29 cellular contexts compared by ENCODE assay signal in genomic region chr19:4776436-4777205, GRCh38. TPM values are rescaled to one million over a fixed set of nuclear protein-coding genes. Genes with fewer than 3 reads are reported as not detected.
DNase-seq lines count a peak whose midpoint lies in the region; ATAC-seq, FAIRE-seq and TF ChIP-seq lines count a peak whose summit lies in the region.
"Had no signal": no experiment of that assay in that cellular context is flagged by ENCODE, and none has a peak within 500 bp of the region (broad histone marks: within the 10 kb centered on the region; RNA-seq: fewer than 3 reads in every experiment).

No MANE protein-coding gene starts in this region.

- TF ChIP-seq RAD21 in A549 (conservative IDR thresholded peaks at IDR 0.05 in 1 of 2, IDR thresholded peaks at IDR 0.05 in 1 of 2) = no peak

- peaks cover 7% of the 10 kb centered on the region; the same call in 1 of the 3 replicates for H3K4me1 ChIP-seq in A549

- H3K4me2 ChIP-seq in A549 = no peak overlapping the region

- no peaks in the 10 kb centered on the region for H3K9me3 Mint-ChIP-seq in activated CD4-positive, alpha-beta memory T cell treated with anti-CD3 and anti-CD28 coated beads, Interleukin-2, amount 10 ng/mL, durations not matched to agents 7 days and 5 days
- H3K9me3 Mint-ChIP-seq: activated CD4-positive, alpha-beta T cell treated with anti-CD3 and anti-CD28 coated beads, Interleukin-2, amount 10 ng/mL, durations not matched to agents 7 days and 5 days; activated T-cell treated with anti-CD3 and anti-CD28 coated beads, Interleukin-2, amount 50 U/mL, for 4 hours; neural crest cell had no signal

- no peak overlapping the region for H3K27ac ChIP-seq in A549
- H3K27ac ChIP-seq: coronary artery, RWPE1, SJSA1 had no signal

- DNase-seq in A549 (ENCODE audit: low read depth in 1 of 2, low spot score in 1 of 2) = no peak
- DNase-seq in EH (ENCODE audit: low read depth) = peak; percentile 14
- peak; percentile 40 for DNase-seq in NCI-H69 (lab: John Stamatoyannopoulos, UW)
- peak; percentile 44 for DNase-seq in myocyte (ENCODE audit: low read depth)
- DNase-seq in activated CD4-positive, alpha-beta memory T cell treated with anti-CD3 and anti-CD28 coated beads, Interleukin-2, amount 10 ng/mL, durations not matched to agents 7 days and 5 days = no peak
- DNase-seq in stimulated activated CD4-positive, alpha-beta T cell treated with anti-CD3 and anti-CD28 coated beads, Interleukin-2, amount 100 ng/mL, for 48 hours = no peak
- DNase-seq: activated B cell treated with CpG ODN at 0.5 μM for 24 hours; activated CD4-positive, alpha-beta T cell treated with anti-CD3 and anti-CD28 coated beads, Interleukin-2, amount 10 ng/mL, durations not matched to agents 7 days and 5 days; activated CD8-positive, alpha-beta memory T cell treated with anti-CD3 and anti-CD28 coated beads, Interleukin-2, amount 10 ng/mL, durations not matched to agents 7 days and 5 days; activated gamma-delta T cell treated with Interleukin-2 at 50 U/mL for 16 hours; activated naive CD8-positive, alpha-beta T cell treated with anti-CD3 and anti-CD28 coated beads, Interleukin-2, amount 50 U/mL, for 24 hours; activated T-cell treated with anti-CD3 and anti-CD28 coated beads, Interleukin-2, amount 50 U/mL, for 4 hours; BE2C; effector CD8-positive, alpha-beta T cell; hypothalamus; NCI-H1105 treated with DMSO at 0.1 percent for 48 hours; NCI-H2029; NCI-H345; NCI-H774; small intestine; stimulated activated naive CD4-positive, alpha-beta T cell treated with Interleukin-2 at 50 U/mL for 16 hours; T-helper 1 cell had no signal

- peak; percentile 47; a peak in 3 of 6 replicates for ATAC-seq in A549
- no peak for ATAC-seq in HG02678 (IDR thresholded peaks at IDR 0.05; ENCODE audit: unreplicated experiment)
- ATAC-seq: activated CD8-positive, alpha-beta memory T cell treated with anti-CD3 and anti-CD28 coated beads, Interleukin-2, amount 10 ng/mL, durations not matched to agents 7 days and 5 days; activated naive CD8-positive, alpha-beta T cell treated with anti-CD3 and anti-CD28 coated beads, Interleukin-2, amount 50 U/mL, for 24 hours; activated T-cell treated with anti-CD3 and anti-CD28 coated beads, Interleukin-2, amount 50 U/mL, for 4 hours; left lobe of liver had no signal

- CTCF ChIA-PET in A549 (lab: Yijun Ruan, JAX) = interaction anchor here (0.6 to 1.6 kb wide), 4 partner anchors 14 to 144 kb away, joined by 3 to 4 read pairs (median 4); partner anchors contain the start of gene FEM1A
- CTCF ChIA-PET in activated CD4-positive, alpha-beta memory T cell treated with anti-CD3 and anti-CD28 coated beads, Interleukin-2, amount 10 ng/mL, durations not matched to agents 7 days and 5 days (lab: Charles Lee) = interaction anchor here (1.2 kb wide), 1 partner anchor 44 kb away, joined by 3 read pairs; no protein-coding TSS in a partner anchor

- H3K4me3 ChIP-seq in A549 = no peak overlapping the region
- H3K4me3 ChIP-seq: coronary artery, SJSA1 had no signal

- no peak for TF ChIP-seq CTCF in A549 (IDR thresholded peaks at IDR 0.05)

- no peaks in the 10 kb centered on the region for H3K36me3 Mint-ChIP-seq in activated CD4-positive, alpha-beta memory T cell treated with anti-CD3 and anti-CD28 coated beads, Interleukin-2, amount 10 ng/mL, durations not matched to agents 7 days and 5 days (ENCODE audit: low read depth)
- H3K36me3 Mint-ChIP-seq: activated CD8-positive, alpha-beta memory T cell treated with anti-CD3 and anti-CD28 coated beads, Interleukin-2, amount 10 ng/mL, durations not matched to agents 7 days and 5 days had no signal

- TF ChIP-seq POLR2A in A549 (IDR thresholded peaks at IDR 0.05; ENCODE audit: low read length) = no peak

- 22% methylated on average over 9 of the region's 13 CpGs for WGBS in A549 (ENCODE audit: missing lambda C conversion rate)

- no peak overlapping the region for H3K27ac Mint-ChIP-seq in activated CD4-positive, alpha-beta memory T cell treated with anti-CD3 and anti-CD28 coated beads, Interleukin-2, amount 10 ng/mL, durations not matched to agents 7 days and 5 days
- H3K27ac Mint-ChIP-seq: activated B cell treated with CpG ODN at 0.5 μM for 24 hours; activated CD4-positive, alpha-beta T cell treated with anti-CD3 and anti-CD28 coated beads, Interleukin-2, amount 10 ng/mL, durations not matched to agents 7 days and 5 days; activated CD8-positive, alpha-beta memory T cell treated with anti-CD3 and anti-CD28 coated beads, Interleukin-2, amount 10 ng/mL, durations not matched to agents 7 days and 5 days; activated naive CD8-positive, alpha-beta T cell treated with anti-CD3 and anti-CD28 coated beads, Interleukin-2, amount 50 U/mL, for 24 hours had no signal

- H3K9me3 ChIP-seq in A549 = peaks cover 7% of the 10 kb centered on the region; the same call in 2 of the 3 replicates
- H3K9me3 ChIP-seq: BE2C, SJSA1 had no signal

- FAIRE-seq in A549 (lab: Jason Lieb, UNC) = no peak
- FAIRE-seq: G401.6, small intestine had no signal

- POLR2A ChIA-PET in A549 (lab: Yijun Ruan, JAX) = no interaction called here
- POLR2A ChIA-PET in activated CD4-positive, alpha-beta memory T cell treated with anti-CD3 and anti-CD28 coated beads, Interleukin-2, amount 10 ng/mL, durations not matched to agents 7 days and 5 days (lab: Charles Lee) = no interaction called here

- peaks cover 5% of the 10 kb centered on the region for H3K27me3 Mint-ChIP-seq in activated CD4-positive, alpha-beta memory T cell treated with anti-CD3 and anti-CD28 coated beads, Interleukin-2, amount 10 ng/mL, durations not matched to agents 7 days and 5 days

- no peak for TF ChIP-seq EP300 in A549 (IDR thresholded peaks at IDR 0.05)

- no peak overlapping the region for H3K4me3 Mint-ChIP-seq in activated CD4-positive, alpha-beta memory T cell treated with anti-CD3 and anti-CD28 coated beads, Interleukin-2, amount 10 ng/mL, durations not matched to agents 7 days and 5 days
- H3K4me3 Mint-ChIP-seq: activated B cell treated with CpG ODN at 0.5 μM for 24 hours; activated CD4-positive, alpha-beta T cell treated with anti-CD3 and anti-CD28 coated beads, Interleukin-2, amount 10 ng/mL, durations not matched to agents 7 days and 5 days; activated CD8-positive, alpha-beta memory T cell treated with anti-CD3 and anti-CD28 coated beads, Interleukin-2, amount 10 ng/mL, durations not matched to agents 7 days and 5 days; activated naive CD8-positive, alpha-beta T cell treated with anti-CD3 and anti-CD28 coated beads, Interleukin-2, amount 50 U/mL, for 24 hours; activated T-cell treated with anti-CD3 and anti-CD28 coated beads, Interleukin-2, amount 50 U/mL, for 4 hours; neural crest cell had no signal

- no peaks in the 10 kb centered on the region for H3K4me1 Mint-ChIP-seq in activated CD4-positive, alpha-beta memory T cell treated with anti-CD3 and anti-CD28 coated beads, Interleukin-2, amount 10 ng/mL, durations not matched to agents 7 days and 5 days
- H3K4me1 Mint-ChIP-seq: activated CD4-positive, alpha-beta T cell treated with anti-CD3 and anti-CD28 coated beads, Interleukin-2, amount 10 ng/mL, durations not matched to agents 7 days and 5 days; activated CD8-positive, alpha-beta memory T cell treated with anti-CD3 and anti-CD28 coated beads, Interleukin-2, amount 10 ng/mL, durations not matched to agents 7 days and 5 days; activated naive CD8-positive, alpha-beta T cell treated with anti-CD3 and anti-CD28 coated beads, Interleukin-2, amount 50 U/mL, for 24 hours; neural crest cell had no signal

TF ChIP-seq in A549, 52 proteins besides CTCF, POLR2A, EP300 and RAD21:
- TF ChIP-seq NR3C1 (IDR thresholded peaks at IDR 0.05) = no peak
- TF ChIP-seq POLR2AphosphoS2 (conservative IDR thresholded peaks at IDR 0.05; ENCODE audit: low read length) = no peak
- no peak for TF ChIP-seq SREBF2 (IDR thresholded peaks at IDR 0.05)

RNA-seq across cellular contexts. Expression of gene FEM1A, which starts 14.9 kb away (rescaled TPM):
- 3.2 and 3.5 TPM in 2 replicates for polyA plus RNA-seq in A549 (2011; rRNA removed)
- 2.9 and 4.1 TPM in 2 replicates for polyA plus RNA-seq in A549 (2012; cell fraction: cytosol; rRNA removed)
- 2.7 and 3.7 TPM in 2 replicates for polyA plus RNA-seq in A549 (2012; cell fraction: nucleus; rRNA removed)
- 4.0 to 4.1 TPM (median 4.0 TPM) in 3 replicates for polyA plus RNA-seq in A549 (2017; fragmentation: RNase III; extraction: RNeasy Plus Mini Kit Qiagen cat#74134 plus additional on column Dnase treatment)
- polyA minus RNA-seq in A549 (2011; rRNA and poly(A)+ RNA removed) = 7.4 and 8.9 TPM in 2 replicates
- 42.1 and 46.4 TPM in 2 replicates for total RNA-seq in myocyte
- polyA plus RNA-seq in myocyte (2012) = 2.7 TPM
- total RNA-seq in activated CD4-positive, alpha-beta memory T cell treated with anti-CD3 and anti-CD28 coated beads, Interleukin-2, amount 10 ng/mL, durations not matched to agents 7 days and 5 days = 10 to 100 TPM; 10.2 to 10.3 TPM

RNA-seq across cellular contexts. Expression of gene DPP9, which starts 53.0 kb away (rescaled TPM):
- 10.1 and 16.3 TPM in 2 replicates for polyA plus RNA-seq in A549 (2011; rRNA removed)
- 25.3 and 40.1 TPM in 2 replicates for polyA plus RNA-seq in A549 (2012; cell fraction: cytosol; rRNA removed)
- 59.4 and 64.0 TPM in 2 replicates for polyA plus RNA-seq in A549 (2012; cell fraction: nucleus; rRNA removed)
- 52.8 to 65.9 TPM (median 53.5 TPM) in 3 replicates for polyA plus RNA-seq in A549 (2017; fragmentation: RNase III; extraction: RNeasy Plus Mini Kit Qiagen cat#74134 plus additional on column Dnase treatment)
- 19.5 and 23.4 TPM in 2 replicates for polyA minus RNA-seq in A549 (2011; rRNA and poly(A)+ RNA removed)
- 44.7 and 49.4 TPM in 2 replicates for total RNA-seq in myocyte
- polyA plus RNA-seq in myocyte (2012) = 38.3 TPM
- total RNA-seq in activated CD4-positive, alpha-beta memory T cell treated with anti-CD3 and anti-CD28 coated beads, Interleukin-2, amount 10 ng/mL, durations not matched to agents 7 days and 5 days = 10 to 100 TPM; 67.6 to 78.3 TPM

RNA-seq across cellular contexts. Expression of gene TICAM1, which starts 54.9 kb away (rescaled TPM):
- polyA plus RNA-seq in A549 (2011; rRNA removed) = 0.78 and 2.0 TPM in 2 replicates
- 1.2 and 2.2 TPM in 2 replicates for polyA plus RNA-seq in A549 (2012; cell fraction: cytosol; rRNA removed)
- 2.6 and 3.8 TPM in 2 replicates for polyA plus RNA-seq in A549 (2012; cell fraction: nucleus; rRNA removed)
- 3.8 to 4.0 TPM (median 3.9 TPM) in 3 replicates for polyA plus RNA-seq in A549 (2017; fragmentation: RNase III; extraction: RNeasy Plus Mini Kit Qiagen cat#74134 plus additional on column Dnase treatment)
- polyA minus RNA-seq in A549 (2011; rRNA and poly(A)+ RNA removed) = 0.92 and 0.95 TPM in 2 replicates
- 4.4 and 4.6 TPM in 2 replicates for total RNA-seq in myocyte
- 12.0 TPM for polyA plus RNA-seq in myocyte (2012)
- 10 to 100 TPM; 25.9 to 26.0 TPM for total RNA-seq in activated CD4-positive, alpha-beta memory T cell treated with anti-CD3 and anti-CD28 coated beads, Interleukin-2, amount 10 ng/mL, durations not matched to agents 7 days and 5 days

Comparison
In these comparisons a context has a peak if more than half of its experiments do, and no peak if none do; other contexts are left out.
1. DNase-seq: peak in EH (single experiment), NCI-H69 (single experiment) and myocyte (single experiment); none in A549 (0 of 2), activated CD4-positive, alpha-beta memory T cell treated with anti-CD3 and anti-CD28 coated beads, Interleukin-2, amount 10 ng/mL, durations not matched to agents 7 days and 5 days (single experiment) and stimulated activated CD4-positive, alpha-beta T cell treated with anti-CD3 and anti-CD28 coated beads, Interleukin-2, amount 100 ng/mL, for 48 hours (0 of 2).